Comparison of ENCODE assay signal across 11 cellular contexts in the genomic region with DNA sequence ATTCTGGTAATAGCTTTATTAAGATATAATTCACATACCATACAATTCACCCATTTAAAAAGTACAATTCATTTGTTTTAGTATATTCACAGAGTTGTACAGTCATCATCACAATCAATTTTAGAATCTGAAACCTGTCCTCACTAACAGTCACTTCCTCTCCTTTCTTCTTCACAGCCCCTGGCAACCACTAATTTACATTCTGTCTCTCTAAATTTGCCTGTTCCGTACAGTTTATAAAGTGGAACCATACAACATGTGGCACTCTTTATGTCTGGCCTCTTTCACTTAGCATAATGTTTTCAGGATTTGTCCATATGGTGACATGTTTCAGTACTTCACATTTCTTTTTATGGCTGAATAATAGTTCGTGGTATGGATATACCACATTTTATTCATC. TPM values are rescaled to one million over a fixed set of nuclear protein-coding genes. Genes with fewer than 3 reads are reported as not detected.
DNase-seq lines count a peak whose midpoint lies in the region; ATAC-seq and TF ChIP-seq lines count a peak whose summit lies in the region.
"Had no signal": no experiment of that assay in that cellular context is flagged by ENCODE, and none has a peak within 500 bp of the region (broad histone marks: within the 10 kb centered on the region; RNA-seq: fewer than 3 reads in every experiment).

No MANE protein-coding gene starts in this region.

- 60 to 67% methylated on average over 2 of the region's 2 CpGs for WGBS in thyroid gland, 2 donors

- peak overlapping the region; percentile 25 for H3K4me3 Mint-ChIP-seq in T-helper 1 cell treated with Interleukin-12 subunit alpha and Interleukin-12 subunit beta and Interleukin-4 antibody, amounts not matched to agents 30 μg/mL and 1 μg/mL, for 36 hours

- H3K27ac Mint-ChIP-seq in T-helper 1 cell treated with Interleukin-12 subunit alpha and Interleukin-12 subunit beta and Interleukin-4 antibody, amounts not matched to agents 30 μg/mL and 1 μg/mL, for 36 hours, result peak overlapping the region; percentile 7

- no peak for TF ChIP-seq POLR2A in thyroid gland (IDR thresholded peaks at IDR 0.05)

- H3K36me3 ChIP-seq in thyroid gland, result no peaks in the 10 kb centered on the region

- H3K27me3 Mint-ChIP-seq in T-helper 1 cell treated with Interleukin-12 subunit alpha and Interleukin-12 subunit beta and Interleukin-4 antibody, amounts not matched to agents 30 μg/mL and 1 μg/mL, for 36 hours (ENCODE audit: low read depth), result peaks cover 5% of the 10 kb centered on the region

- TF ChIP-seq CTCF in GM12865 (IDR thresholded peaks at IDR 0.05; ENCODE audit: insufficient read depth, low read depth, low read length, missing control alignments) (no peak), thyroid gland (IDR thresholded peaks at IDR 0.05) (no peak)

- H3K27me3 ChIP-seq in thyroid gland, result no peaks in the 10 kb centered on the region

- no peaks in the 10 kb centered on the region for H3K9me3 ChIP-seq in thyroid gland

- no peaks in the 10 kb centered on the region for H3K4me1 ChIP-seq in thyroid gland

- intact Hi-C loops in thyroid gland (cut with DNase I), result no loop called here

- no peak overlapping the region for H3K4me3 ChIP-seq in GM12865 (ENCODE audit: low read depth, low read length)
- no peak overlapping the region for H3K4me3 ChIP-seq in thyroid gland (replicated peaks in 1 of 3)

- peaks cover 20% of the 10 kb centered on the region for H3K4me1 Mint-ChIP-seq in T-helper 1 cell treated with Interleukin-12 subunit alpha and Interleukin-12 subunit beta and Interleukin-4 antibody, amounts not matched to agents 30 μg/mL and 1 μg/mL, for 36 hours (ENCODE audit: low read depth)

- H3K27ac ChIP-seq in thyroid gland, result no peak overlapping the region

- H3K36me3 Mint-ChIP-seq in T-helper 1 cell treated with Interleukin-12 subunit alpha and Interleukin-12 subunit beta and Interleukin-4 antibody, amounts not matched to agents 30 μg/mL and 1 μg/mL, for 36 hours (ENCODE audit: low read depth), result peaks cover 2% of the 10 kb centered on the region

- ATAC-seq in GM19395 (IDR thresholded peaks at IDR 0.05; ENCODE audit: unreplicated experiment) (peak; percentile 99), HG03066 (IDR thresholded peaks at IDR 0.05; ENCODE audit: low read depth, unreplicated experiment) (peak; percentile 95)

- DNase-seq in GM12865 (ENCODE audit: low read depth) (peak; percentile 60), GM19238 (ENCODE audit: insufficient read length, low spot score) (no peak), thyroid gland (no peak), T-helper 9 cell (no peak), HUDEP-2 (lab: John Stamatoyannopoulos, UW; ENCODE audit: unreplicated experiment in 76 of 76) (no peak)
- DNase-seq: substantia nigra had no signal

- peaks cover 11% of the 10 kb centered on the region for H3K9me3 Mint-ChIP-seq in T-helper 1 cell treated with Interleukin-12 subunit alpha and Interleukin-12 subunit beta and Interleukin-4 antibody, amounts not matched to agents 30 μg/mL and 1 μg/mL, for 36 hours

RNA-seq across cellular contexts. Expression of a gene that starts 22.7 kb away (rescaled TPM):
- total RNA-seq in thyroid gland, result under 1 TPM in 2 of 4 donors, not detected in 2; 0.11 to 0.27 TPM
- total RNA-seq: M059J, pulmonary artery endothelial cell had no signal
